18 cellular contexts compared by ENCODE assay signal in the genomic region with DNA sequence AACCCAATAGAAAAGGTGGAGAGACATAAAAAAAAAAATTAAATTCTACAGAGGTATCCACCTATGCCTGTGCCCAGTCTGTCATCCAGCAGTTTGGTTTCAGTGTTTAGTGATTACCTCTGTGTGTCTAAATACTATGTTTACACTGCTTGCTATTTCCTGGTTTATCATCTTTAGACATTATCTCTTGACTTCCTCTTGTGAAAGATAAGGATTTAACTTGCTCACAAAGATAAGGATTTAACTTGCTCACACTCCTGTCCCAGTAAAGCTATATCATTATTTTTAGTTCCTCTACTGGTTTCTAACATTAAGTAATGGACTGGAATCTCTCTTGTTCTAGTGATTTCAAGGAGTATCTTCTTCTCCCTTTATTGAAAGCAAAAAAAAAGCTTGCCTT.
"Had no signal": no experiment of that assay in that cellular context is flagged by ENCODE, and none has a peak within 500 bp of the region (broad histone marks: within the 10 kb centered on the region; RNA-seq: fewer than 3 reads in every experiment).

No MANE protein-coding gene starts in this region.

- DNase-seq: activated B cell treated with CpG ODN at 0.5 μM for 24 hours; activated CD4-positive, alpha-beta T cell treated with anti-CD3 and anti-CD28 coated beads, Interleukin-2, amount 10 ng/mL, durations not matched to agents 24 days and 14 days; activated naive CD4-positive, alpha-beta T cell treated with anti-CD3 and anti-CD28 coated beads, Interleukin-2, amount 50 U/mL, for 16 hours; amniotic stem cell; body of pancreas; central memory CD4-positive, alpha-beta T cell; effector memory CD4-positive, alpha-beta T cell; kidney; left ventricle myocardium superior; mesenchymal stem cell; pancreas; stimulated activated CD4-positive, alpha-beta T cell treated with anti-CD3 and anti-CD28 coated beads, Interleukin-12 subunit alpha, Interleukin-12 subunit beta, amount 100 ng/mL, for 4 hours; stimulated activated CD4-positive, alpha-beta T cell treated with anti-CD3 and anti-CD28 coated beads, Interleukin-2, amount 100 ng/mL, for 48 hours; stimulated activated naive CD8-positive, alpha-beta T cell treated with anti-CD3 and anti-CD28 coated beads, Interleukin-15, Interleukin-2, amounts not matched to agents 100 U/mL and 50 U/mL, for 24 hours; T1000 had no signal

- H3K4me3 ChIP-seq: body of pancreas, coronary artery, hepatocyte, pancreas, suprapubic skin had no signal

- ATAC-seq: body of pancreas, left ventricle myocardium superior, pancreas had no signal
